In the genomic region with DNA sequence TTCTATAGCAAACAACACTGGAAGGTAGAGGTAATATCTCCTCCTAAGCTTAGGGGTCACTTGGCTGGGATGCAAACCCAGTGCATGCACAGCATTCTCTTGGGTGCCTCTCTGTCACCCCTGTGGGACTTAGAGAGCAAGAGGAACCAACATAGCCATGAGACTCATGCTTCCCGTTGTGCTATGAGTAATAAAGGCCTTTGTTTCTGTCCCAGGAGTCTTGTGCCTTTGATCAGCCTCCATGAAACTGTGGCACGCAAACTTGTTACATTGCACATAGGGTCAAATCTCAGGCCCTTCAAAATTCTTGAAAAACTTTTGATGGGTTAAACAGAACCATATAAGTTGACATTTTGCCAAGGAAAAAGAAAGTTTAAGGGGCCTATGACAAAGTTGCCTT, we compare ENCODE assay signal across 16 cellular contexts.
DNase-seq lines count a peak whose midpoint lies in the region; ATAC-seq and TF ChIP-seq lines count a peak whose summit lies in the region.
"Had no signal": no experiment of that assay in that cellular context is flagged by ENCODE, and none has a peak within 500 bp of the region (broad histone marks: within the 10 kb centered on the region; RNA-seq: fewer than 3 reads in every experiment).

No MANE protein-coding gene starts in this region.

- intact Hi-C loops in mucosa of descending colon (cut with DNase I, micrococcal nuclease), result no loop called here

- H3K4me1 ChIP-seq in mucosa of descending colon (ENCODE audit: low read depth), result no peaks in the 10 kb centered on the region

- peaks cover 9% of the 10 kb centered on the region for H3K9me3 ChIP-seq in mucosa of descending colon

- peak; percentile 57 for DNase-seq in SK-MEL-5 (ENCODE audit: low read depth, low spot score)
- DNase-seq in stimulated activated CD4-positive, alpha-beta T cell treated with anti-CD3 and anti-CD28 coated beads, Interleukin-2, amount 100 ng/mL, for 24 hours, result no peak
- no peak for DNase-seq in A172 (ENCODE audit: low spot score)
- DNase-seq in mucosa of descending colon, result no peak
- no peak for DNase-seq in activated T-cell treated with anti-CD3 and anti-CD28 coated beads for 4 hours
- DNase-seq: H7, hippocampal formation, left cardiac atrium, NCI-H146, NCI-H345 had no signal

- ATAC-seq in GM18511 (IDR thresholded peaks at IDR 0.05; ENCODE audit: unreplicated experiment), result peak; percentile 57
- peak; percentile 66 for ATAC-seq in GM21515 (IDR thresholded peaks at IDR 0.05; ENCODE audit: unreplicated experiment)
- ATAC-seq in HG03060 (IDR thresholded peaks at IDR 0.05; ENCODE audit: low read depth, unreplicated experiment), result peak; percentile 86
- no peak for ATAC-seq in mucosa of descending colon
- ATAC-seq: K562, left cardiac atrium had no signal

- TF ChIP-seq CTCF in mucosa of descending colon (IDR thresholded peaks at IDR 0.05), result no peak

- in situ Hi-C loops in SK-MEL-5 (cut with HindIII; ENCODE audit: low pct_unique_long_range_greater_than_20kb, low sequenced_read_pairs), result no loop called here

- H3K36me3 ChIP-seq in mucosa of descending colon (ENCODE audit: low read depth), result no peaks in the 10 kb centered on the region

- no peak overlapping the region for H3K4me3 ChIP-seq in mucosa of descending colon
- H3K4me3 ChIP-seq: K562, SK-N-MC, smooth muscle cell had no signal
